ENCODE assay signal across 1 cellular context in genomic region chr19:40444181-40445005, GRCh38.
TF ChIP-seq lines count a peak whose summit lies in the region.

A gene with protein sequence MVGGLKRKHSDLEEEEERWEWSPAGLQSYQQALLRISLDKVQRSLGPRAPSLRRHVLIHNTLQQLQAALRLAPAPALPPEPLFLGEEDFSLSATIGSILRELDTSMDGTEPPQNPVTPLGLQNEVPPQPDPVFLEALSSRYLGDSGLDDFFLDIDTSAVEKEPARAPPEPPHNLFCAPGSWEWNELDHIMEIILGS (minus strand): TSS chr19:40444335. CDS start chr19:40442080, 2,255 bp downstream.

TF ChIP-seq in HEK293, 187 proteins besides CTCF, POLR2A, EP300 and RAD21 (continued from another document and continues in another):
- TF ChIP-seq, protein P1, sequence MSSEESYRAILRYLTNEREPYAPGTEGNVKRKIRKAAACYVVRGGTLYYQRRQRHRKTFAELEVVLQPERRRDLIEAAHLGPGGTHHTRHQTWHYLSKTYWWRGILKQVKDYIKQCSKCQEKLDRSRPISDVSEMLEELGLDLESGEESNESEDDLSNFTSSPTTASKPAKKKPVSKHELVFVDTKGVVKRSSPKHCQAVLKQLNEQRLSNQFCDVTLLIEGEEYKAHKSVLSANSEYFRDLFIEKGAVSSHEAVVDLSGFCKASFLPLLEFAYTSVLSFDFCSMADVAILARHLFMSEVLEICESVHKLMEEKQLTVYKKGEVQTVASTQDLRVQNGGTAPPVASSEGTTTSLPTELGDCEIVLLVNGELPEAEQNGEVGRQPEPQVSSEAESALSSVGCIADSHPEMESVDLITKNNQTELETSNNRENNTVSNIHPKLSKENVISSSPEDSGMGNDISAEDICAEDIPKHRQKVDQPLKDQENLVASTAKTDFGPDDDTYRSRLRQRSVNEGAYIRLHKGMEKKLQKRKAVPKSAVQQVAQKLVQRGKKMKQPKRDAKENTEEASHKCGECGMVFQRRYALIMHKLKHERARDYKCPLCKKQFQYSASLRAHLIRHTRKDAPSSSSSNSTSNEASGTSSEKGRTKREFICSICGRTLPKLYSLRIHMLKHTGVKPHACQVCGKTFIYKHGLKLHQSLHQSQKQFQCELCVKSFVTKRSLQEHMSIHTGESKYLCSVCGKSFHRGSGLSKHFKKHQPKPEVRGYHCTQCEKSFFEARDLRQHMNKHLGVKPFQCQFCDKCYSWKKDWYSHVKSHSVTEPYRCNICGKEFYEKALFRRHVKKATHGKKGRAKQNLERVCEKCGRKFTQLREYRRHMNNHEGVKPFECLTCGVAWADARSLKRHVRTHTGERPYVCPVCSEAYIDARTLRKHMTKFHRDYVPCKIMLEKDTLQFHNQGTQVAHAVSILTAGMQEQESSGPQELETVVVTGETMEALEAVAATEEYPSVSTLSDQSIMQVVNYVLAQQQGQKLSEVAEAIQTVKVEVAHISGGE (tag by site-specific recombination; conservative IDR thresholded peaks at IDR 0.05; ENCODE audit: low read depth): peak; percentile 14; the same call in 1 of the 2 replicates
- TF ChIP-seq ZNF423 (tag by site-specific recombination; IDR thresholded peaks at IDR 0.05): peak; percentile 43; the same call in 1 of the 2 replicates
- TF ChIP-seq, protein P2, sequence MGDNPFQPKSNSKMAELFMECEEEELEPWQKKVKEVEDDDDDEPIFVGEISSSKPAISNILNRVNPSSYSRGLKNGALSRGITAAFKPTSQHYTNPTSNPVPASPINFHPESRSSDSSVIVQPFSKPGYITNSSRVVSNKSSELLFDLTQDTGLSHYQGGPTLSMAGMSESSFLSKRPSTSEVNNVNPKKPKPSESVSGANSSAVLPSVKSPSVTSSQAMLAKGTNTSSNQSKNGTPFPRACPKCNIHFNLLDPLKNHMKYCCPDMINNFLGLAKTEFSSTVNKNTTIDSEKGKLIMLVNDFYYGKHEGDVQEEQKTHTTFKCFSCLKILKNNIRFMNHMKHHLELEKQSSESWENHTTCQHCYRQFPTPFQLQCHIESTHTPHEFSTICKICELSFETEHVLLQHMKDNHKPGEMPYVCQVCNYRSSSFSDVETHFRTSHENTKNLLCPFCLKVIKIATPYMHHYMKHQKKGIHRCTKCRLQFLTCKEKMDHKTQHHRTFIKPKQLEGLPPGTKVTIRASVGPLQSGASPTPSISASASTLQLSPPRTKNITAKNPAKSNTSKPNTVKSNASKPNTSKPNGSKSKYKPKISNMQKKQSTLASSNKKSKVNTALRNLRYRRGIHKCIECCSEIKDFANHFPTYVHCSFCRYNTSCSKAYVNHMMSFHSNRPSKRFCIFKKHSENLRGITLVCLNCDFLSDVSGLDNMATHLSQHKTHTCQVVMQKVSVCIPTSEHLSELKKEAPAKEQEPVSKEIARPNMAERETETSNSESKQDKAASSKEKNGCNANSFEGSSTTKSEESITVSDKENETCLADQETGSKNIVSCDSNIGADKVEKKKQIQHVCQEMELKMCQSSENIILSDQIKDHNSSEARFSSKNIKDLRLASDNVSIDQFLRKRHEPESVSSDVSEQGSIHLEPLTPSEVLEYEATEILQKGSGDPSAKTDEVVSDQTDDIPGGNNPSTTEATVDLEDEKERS (tag by site-specific recombination; IDR thresholded peaks at IDR 0.05): no peak; the same call in 1 of the 2 replicates
- no peak; the same call in 1 of the 2 replicates for TF ChIP-seq ZNF777 (tag by site-specific recombination; IDR thresholded peaks at IDR 0.05; ENCODE audit: borderline replicate concordance)
- TF ChIP-seq ZNF530 (tag by site-specific recombination; IDR thresholded peaks at IDR 0.05; ENCODE audit: low read depth): no peak
- TF ChIP-seq ZNF214 (tag by site-specific recombination; IDR thresholded peaks at IDR 0.05; ENCODE audit: borderline replicate concordance): no peak
- TF ChIP-seq ZFHX2 (tag by site-specific recombination; conservative IDR thresholded peaks at IDR 0.05): peak; percentile 93
- TF ChIP-seq ZBTB7A (tag by site-specific recombination; IDR thresholded peaks at IDR 0.05; ENCODE audit: low read depth): peak; percentile 97
- TF ChIP-seq ZNF175 (tag by site-specific recombination; IDR thresholded peaks at IDR 0.05): no peak
- TF ChIP-seq BCL6B (tag by site-specific recombination; IDR thresholded peaks at IDR 0.05): no peak
- TF ChIP-seq ZNF140 (tag by site-specific recombination; IDR thresholded peaks at IDR 0.05): no peak
- TF ChIP-seq ZNF626 (tag by site-specific recombination; IDR thresholded peaks at IDR 0.05): no peak
- TF ChIP-seq SALL2 (tag by site-specific recombination; IDR thresholded peaks at IDR 0.05; ENCODE audit: borderline replicate concordance): no peak
- TF ChIP-seq ZNF335 (tag by site-specific recombination; conservative IDR thresholded peaks at IDR 0.05): peak; percentile 96
- peak; percentile 99 for TF ChIP-seq ZEB2 (tag by site-specific recombination; IDR thresholded peaks at IDR 0.05)
- no peak for TF ChIP-seq GLI2 (tag by site-specific recombination; IDR thresholded peaks at IDR 0.05; ENCODE audit: borderline replicate concordance, low read depth)
- 0 out of 2 replicates have a peak, but pooled peaks have one; percentile 14 for TF ChIP-seq ZSCAN23 (tag by site-specific recombination; IDR thresholded peaks at IDR 0.05)
- no peak for TF ChIP-seq BCL11B (tag by site-specific recombination; IDR thresholded peaks at IDR 0.05; ENCODE audit: low read depth)
- no peak for TF ChIP-seq ZNF558 (tag by site-specific recombination; IDR thresholded peaks at IDR 0.05)
- TF ChIP-seq REPIN1 (tag by site-specific recombination; IDR thresholded peaks at IDR 0.05; ENCODE audit: low read depth): no peak
- no peak for TF ChIP-seq ZNF544 (tag by site-specific recombination; IDR thresholded peaks at IDR 0.05)
- TF ChIP-seq ZNF843 (tag by site-specific recombination; IDR thresholded peaks at IDR 0.05): peak; percentile 84; the same call in 1 of the 2 replicates
- peak; percentile 3; the same call in 1 of the 2 replicates for TF ChIP-seq ZNF146 (tag by site-specific recombination; IDR thresholded peaks at IDR 0.05)
- TF ChIP-seq ZNF16 (tag by site-specific recombination; IDR thresholded peaks at IDR 0.05; ENCODE audit: low read depth): no peak
- TF ChIP-seq ZNF398 (tag by site-specific recombination; IDR thresholded peaks at IDR 0.05): peak; percentile 39; the same call in 1 of the 2 replicates
- TF ChIP-seq SP3 (tag by site-specific recombination; IDR thresholded peaks at IDR 0.05): peak; percentile 100
- TF ChIP-seq, protein P3, sequence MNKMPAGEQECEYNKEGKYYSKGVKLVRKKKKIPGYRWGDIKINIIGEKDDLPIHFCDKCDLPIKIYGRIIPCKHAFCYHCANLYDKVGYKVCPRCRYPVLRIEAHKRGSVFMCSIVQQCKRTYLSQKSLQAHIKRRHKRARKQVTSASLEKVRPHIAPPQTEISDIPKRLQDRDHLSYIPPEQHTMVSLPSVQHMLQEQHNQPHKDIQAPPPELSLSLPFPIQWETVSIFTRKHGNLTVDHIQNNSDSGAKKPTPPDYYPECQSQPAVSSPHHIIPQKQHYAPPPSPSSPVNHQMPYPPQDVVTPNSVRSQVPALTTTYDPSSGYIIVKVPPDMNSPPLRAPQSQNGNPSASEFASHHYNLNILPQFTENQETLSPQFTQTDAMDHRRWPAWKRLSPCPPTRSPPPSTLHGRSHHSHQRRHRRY (tag by site-specific recombination; IDR thresholded peaks at IDR 0.05): no peak
- TF ChIP-seq, protein P4, sequence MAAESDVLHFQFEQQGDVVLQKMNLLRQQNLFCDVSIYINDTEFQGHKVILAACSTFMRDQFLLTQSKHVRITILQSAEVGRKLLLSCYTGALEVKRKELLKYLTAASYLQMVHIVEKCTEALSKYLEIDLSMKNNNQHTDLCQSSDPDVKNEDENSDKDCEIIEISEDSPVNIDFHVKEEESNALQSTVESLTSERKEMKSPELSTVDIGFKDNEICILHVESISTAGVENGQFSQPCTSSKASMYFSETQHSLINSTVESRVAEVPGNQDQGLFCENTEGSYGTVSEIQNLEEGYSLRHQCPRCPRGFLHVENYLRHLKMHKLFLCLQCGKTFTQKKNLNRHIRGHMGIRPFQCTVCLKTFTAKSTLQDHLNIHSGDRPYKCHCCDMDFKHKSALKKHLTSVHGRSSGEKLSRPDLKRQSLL (tag by site-specific recombination; IDR thresholded peaks at IDR 0.05): no peak
- TF ChIP-seq ZNF350 (tag by site-specific recombination; IDR thresholded peaks at IDR 0.05): no peak
- TF ChIP-seq RBAK (tag by site-specific recombination; IDR thresholded peaks at IDR 0.05): no peak
- TF ChIP-seq, protein P5, sequence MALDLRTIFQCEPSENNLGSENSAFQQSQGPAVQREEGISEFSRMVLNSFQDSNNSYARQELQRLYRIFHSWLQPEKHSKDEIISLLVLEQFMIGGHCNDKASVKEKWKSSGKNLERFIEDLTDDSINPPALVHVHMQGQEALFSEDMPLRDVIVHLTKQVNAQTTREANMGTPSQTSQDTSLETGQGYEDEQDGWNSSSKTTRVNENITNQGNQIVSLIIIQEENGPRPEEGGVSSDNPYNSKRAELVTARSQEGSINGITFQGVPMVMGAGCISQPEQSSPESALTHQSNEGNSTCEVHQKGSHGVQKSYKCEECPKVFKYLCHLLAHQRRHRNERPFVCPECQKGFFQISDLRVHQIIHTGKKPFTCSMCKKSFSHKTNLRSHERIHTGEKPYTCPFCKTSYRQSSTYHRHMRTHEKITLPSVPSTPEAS (tag by site-specific recombination; IDR thresholded peaks at IDR 0.05): 0 out of 2 replicates have a peak, but pooled peaks have one; percentile 7
- no peak for TF ChIP-seq ZNF433 (tag by site-specific recombination; IDR thresholded peaks at IDR 0.05; ENCODE audit: low read depth)
- TF ChIP-seq ZNF169 (tag by site-specific recombination; IDR thresholded peaks at IDR 0.05): no peak
- peak; percentile 94 for TF ChIP-seq ATF2 (tag by site-specific recombination; IDR thresholded peaks at IDR 0.05; ENCODE audit: low read depth)
- TF ChIP-seq ZNF311 (tag by site-specific recombination; IDR thresholded peaks at IDR 0.05; ENCODE audit: borderline replicate concordance): no peak
- TF ChIP-seq HOXD13 (CRISPR knock-in tag; IDR thresholded peaks at IDR 0.05; ENCODE audit: borderline replicate concordance): no peak
- TF ChIP-seq ZBTB17 (tag by site-specific recombination; IDR thresholded peaks at IDR 0.05): peak; percentile 79
- no peak for TF ChIP-seq ZNF658 (tag by site-specific recombination; IDR thresholded peaks at IDR 0.05)
- no peak for TF ChIP-seq ZNF830 (tag by site-specific recombination; IDR thresholded peaks at IDR 0.05; ENCODE audit: low read depth)
- peak; percentile 100 for TF ChIP-seq KLF16 (tag by site-specific recombination; IDR thresholded peaks at IDR 0.05)
- no peak; the same call in 1 of the 2 replicates for TF ChIP-seq MZF1 (tag by site-specific recombination; IDR thresholded peaks at IDR 0.05; ENCODE audit: borderline replicate concordance)
- TF ChIP-seq ZNF529 (tag by site-specific recombination; IDR thresholded peaks at IDR 0.05; ENCODE audit: insufficient replicate concordance): no peak
- peak; percentile 100 for TF ChIP-seq GLIS2 (tag by site-specific recombination; IDR thresholded peaks at IDR 0.05)
- peak; percentile 100 for TF ChIP-seq KLF9 (tag by site-specific recombination; IDR thresholded peaks at IDR 0.05; ENCODE audit: low read depth)
- peak; percentile 95 for TF ChIP-seq SP7 (tag by site-specific recombination; IDR thresholded peaks at IDR 0.05)
- TF ChIP-seq ZNF37A (tag by site-specific recombination; IDR thresholded peaks at IDR 0.05): no peak
- no peak for TF ChIP-seq ZNF155 (tag by site-specific recombination; IDR thresholded peaks at IDR 0.05)
- TF ChIP-seq ZNF362 (tag by site-specific recombination; IDR thresholded peaks at IDR 0.05): peak; percentile 81
- TF ChIP-seq KLF7 (tag by site-specific recombination; IDR thresholded peaks at IDR 0.05; ENCODE audit: borderline replicate concordance): peak; percentile 99
- peak; percentile 48 for TF ChIP-seq FEZF1 (tag by site-specific recombination; IDR thresholded peaks at IDR 0.05)
- TF ChIP-seq ZNF629 (tag by site-specific recombination; IDR thresholded peaks at IDR 0.05): peak; percentile 100
- TF ChIP-seq KLF8 (tag by site-specific recombination; IDR thresholded peaks at IDR 0.05): peak; percentile 100
- peak; percentile 63 for TF ChIP-seq SCRT1 (tag by site-specific recombination; IDR thresholded peaks at IDR 0.05; ENCODE audit: borderline replicate concordance)
